31 cellular contexts compared by ENCODE assay signal in the genomic region with DNA sequence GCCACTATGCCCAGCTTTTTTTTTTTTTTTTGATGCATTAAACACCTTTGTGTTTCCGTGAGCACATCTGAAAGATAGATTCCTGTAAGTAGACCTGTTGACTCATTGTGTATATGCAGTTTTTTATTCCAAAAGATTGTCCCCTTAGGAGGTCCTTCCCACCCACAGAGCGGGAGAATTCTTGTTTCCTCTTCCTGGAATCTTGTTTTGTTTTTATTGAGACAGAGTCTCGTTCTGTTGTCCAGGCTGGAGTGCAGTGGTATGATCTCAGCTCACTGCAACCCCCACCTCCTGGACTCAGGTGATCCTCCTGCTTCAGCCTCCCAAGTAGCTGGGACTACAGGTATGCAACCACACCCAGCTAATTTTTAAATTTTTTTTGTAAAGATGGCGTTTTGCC.
"Had no signal": no experiment of that assay in that cellular context is flagged by ENCODE, and none has a peak within 500 bp of the region (broad histone marks: within the 10 kb centered on the region; RNA-seq: fewer than 3 reads in every experiment).

No MANE protein-coding gene starts in this region.

- H3K27ac Mint-ChIP-seq: endodermal cell; mesothelial cell of epicardium; naive B cell; natural killer cell treated with Interleukin-12 subunit alpha and Interleukin-12 subunit beta and Interleukin-15 and Interleukin-18, amount 100 ng/mL, for 72 hours; progenitor cell of endocrine pancreas; stimulated activated naive CD8-positive, alpha-beta T cell treated with anti-CD3 and anti-CD28 coated beads, Interleukin-15, amount 100 ng/mL, for 72 hours had no signal

- H3K27me3 ChIP-seq: esophagus muscularis mucosa, foreskin keratinocyte, gastroesophageal sphincter, heart left ventricle, hepatocyte, left lung, neutrophil, suprapubic skin, transverse colon, upper lobe of right lung, uterus had no signal

- H3K27me3 Mint-ChIP-seq: naive B cell; natural killer cell treated with Interleukin-12 subunit alpha and Interleukin-12 subunit beta and Interleukin-15 and Interleukin-18, amount 100 ng/mL, for 72 hours; progenitor cell of endocrine pancreas; stimulated activated naive CD8-positive, alpha-beta T cell treated with anti-CD3 and anti-CD28 coated beads, Interleukin-15, amount 100 ng/mL, for 72 hours had no signal

- H3K9me3 ChIP-seq: esophagus muscularis mucosa, gastroesophageal sphincter, heart left ventricle, left lung, mucosa of descending colon, neutrophil, suprapubic skin, transverse colon, upper lobe of right lung, uterus had no signal

- H3K4me3 Mint-ChIP-seq: endodermal cell; mesothelial cell of epicardium; naive B cell; natural killer cell treated with Interleukin-12 subunit alpha and Interleukin-12 subunit beta and Interleukin-15 and Interleukin-18, amount 100 ng/mL, for 72 hours; neural crest cell; stimulated activated naive CD8-positive, alpha-beta T cell treated with anti-CD3 and anti-CD28 coated beads, Interleukin-15, amount 100 ng/mL, for 72 hours had no signal

- H3K9me3 Mint-ChIP-seq: endodermal cell; mesothelial cell of epicardium; naive B cell; natural killer cell treated with Interleukin-12 subunit alpha and Interleukin-12 subunit beta and Interleukin-15 and Interleukin-18, amount 100 ng/mL, for 72 hours; neural crest cell; stimulated activated naive CD8-positive, alpha-beta T cell treated with anti-CD3 and anti-CD28 coated beads, Interleukin-15, amount 100 ng/mL, for 72 hours had no signal

- H3K4me3 ChIP-seq: esophagus muscularis mucosa, gastroesophageal sphincter, heart left ventricle, hepatocyte, left lung, mucosa of descending colon, smooth muscle cell, suprapubic skin, transverse colon, upper lobe of right lung, uterus had no signal

- ATAC-seq: foreskin keratinocyte; gastroesophageal sphincter; heart left ventricle; left cardiac atrium; left lung; mucosa of descending colon; natural killer cell treated with Interleukin-12 subunit alpha and Interleukin-12 subunit beta and Interleukin-15 and Interleukin-18, amount 100 ng/mL, for 72 hours; sciatic nerve; stimulated activated naive CD8-positive, alpha-beta T cell treated with anti-CD3 and anti-CD28 coated beads, Interleukin-15, amount 100 ng/mL, for 72 hours; upper lobe of right lung had no signal

- H3K36me3 Mint-ChIP-seq: natural killer cell treated with Interleukin-12 subunit alpha and Interleukin-12 subunit beta and Interleukin-15 and Interleukin-18, amount 100 ng/mL, for 72 hours had no signal

- H3K27ac ChIP-seq: esophagus muscularis mucosa, foreskin keratinocyte, gastroesophageal sphincter, heart left ventricle, hepatocyte, left lung, neutrophil, parathyroid adenoma, suprapubic skin, transverse colon, upper lobe of right lung, uterus had no signal

- DNase-seq: effector CD8-positive, alpha-beta T cell; endodermal cell; foreskin keratinocyte; heart left ventricle; kidney; left cardiac atrium; mesenchymal stem cell; mucosa of descending colon; naive B cell; stimulated activated CD4-positive, alpha-beta T cell treated with anti-CD3 and anti-CD28 coated beads, Interleukin-12 subunit alpha, Interleukin-12 subunit beta, amount 100 ng/mL, for 4 hours; stimulated activated CD4-positive, alpha-beta T cell treated with anti-CD3 and anti-CD28 coated beads, Interleukin-1b, Interleukin-23, amount 100 ng/mL, for 48 hours; stimulated activated CD4-positive, alpha-beta T cell treated with anti-CD3 and anti-CD28 coated beads, Interleukin-4, amount 100 ng/mL, for 1 hour; stimulated activated CD8-positive, alpha-beta memory T cell treated with anti-CD3 and anti-CD28 coated beads, Interleukin-4, amount 100 ng/mL, for 48 hours; stimulated activated naive CD4-positive, alpha-beta T cell; stimulated activated naive CD8-positive, alpha-beta T cell treated with anti-CD3 and anti-CD28 coated beads, Interleukin-15, amount 100 ng/mL, for 72 hours; transverse colon; upper lobe of right lung; uterus had no signal

- H3K4me1 ChIP-seq: parathyroid adenoma, uterus had no signal
